ENCODE assay signal across 10 cellular contexts in the genomic region with DNA sequence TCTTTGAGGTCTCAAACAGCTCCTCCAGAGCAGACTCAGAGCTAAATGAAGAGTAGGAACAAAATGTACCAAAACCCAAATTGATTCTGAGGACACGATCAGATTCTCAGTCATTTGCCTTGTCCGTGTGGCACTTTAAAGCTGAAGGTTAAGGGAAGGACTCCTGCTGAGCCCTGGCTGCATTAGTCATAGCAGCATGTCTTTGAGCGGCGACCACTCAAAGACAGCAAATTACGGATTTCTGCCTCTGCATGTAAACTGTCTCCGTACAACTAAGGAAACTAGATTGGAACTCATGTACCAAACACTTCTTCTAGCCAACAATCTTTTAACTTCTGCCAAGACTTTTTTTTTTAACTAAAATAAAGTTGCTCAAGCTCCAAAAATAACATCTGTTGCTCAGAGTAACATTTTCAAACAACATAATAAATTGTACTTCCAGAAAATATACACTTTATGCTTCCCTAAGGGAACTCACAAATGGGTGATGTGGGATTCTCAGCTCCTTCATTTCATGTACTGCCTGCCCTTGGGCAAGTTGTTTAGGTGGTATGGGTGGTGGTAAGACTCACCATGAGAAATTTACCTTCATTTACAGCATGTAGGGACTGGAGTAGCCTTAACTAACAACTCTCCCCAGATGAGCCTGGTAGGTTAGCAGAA. TPM values are rescaled to one million over a fixed set of nuclear protein-coding genes. Genes with fewer than 3 reads are reported as not detected.
DNase-seq lines count a peak whose midpoint lies in the region; ATAC-seq and TF ChIP-seq lines count a peak whose summit lies in the region.
"Had no signal": no experiment of that assay in that cellular context is flagged by ENCODE, and none has a peak within 500 bp of the region (broad histone marks: within the 10 kb centered on the region; RNA-seq: fewer than 3 reads in every experiment).

No MANE protein-coding gene starts in this region.

- no peaks in the 10 kb centered on the region for H3K36me3 Mint-ChIP-seq in nephron (ENCODE audit: low read depth)

- H3K27me3 ChIP-seq in adipocyte (replicated peaks; ENCODE audit: control insufficient read depth, insufficient read depth, low read length): no peaks in the 10 kb centered on the region
- H3K27me3 ChIP-seq in upper lobe of right lung: no peaks in the 10 kb centered on the region
- peaks cover 5% of the 10 kb centered on the region; the same call in 1 of the 2 replicates for H3K27me3 ChIP-seq in GM23248 (replicated peaks; ENCODE audit: insufficient read depth)

- peak overlapping the region; percentile 55 to 92 (median 80) for H3K27ac Mint-ChIP-seq in nephron
- H3K27ac Mint-ChIP-seq: activated T-cell treated with anti-CD3 and anti-CD28 coated beads, Interleukin-2, amount 50 U/mL, for 72 hours had no signal

- DNase-seq in adipocyte (ENCODE audit: low read depth) (no peak), fibroblast of gingiva (ENCODE audit: low read depth) (peak; percentile 53), upper lobe of right lung (no peak), GM23248 (no peak)
- DNase-seq: activated T-cell treated with anti-CD3 and anti-CD28 coated beads, Interleukin-2, amount 50 U/mL, for 72 hours; DND-41; H7 had no signal

- H4K20me1 ChIP-seq in GM23248 (ENCODE audit: insufficient read depth): no peaks in the 10 kb centered on the region

- H3K27me3 Mint-ChIP-seq in nephron (ENCODE audit: low read depth): peaks cover 4% of the 10 kb centered on the region

- H2AFZ ChIP-seq in GM23248: no peak overlapping the region

- no peaks in the 10 kb centered on the region for H3K36me3 ChIP-seq in adipocyte (ENCODE audit: control insufficient read depth, insufficient read depth, low read length, severe bottlenecking)
- H3K36me3 ChIP-seq in upper lobe of right lung: no peaks in the 10 kb centered on the region
- H3K36me3 ChIP-seq in GM23248 (ENCODE audit: low read depth): no peaks in the 10 kb centered on the region

- intact Hi-C loops in upper lobe of right lung (cut with DNase I): no loop called here

- in situ Hi-C loops in GM23248 (cut with MboI): no loop called here

- H3K9ac ChIP-seq in adipocyte (ENCODE audit: low read length) (no peak overlapping the region), GM23248 (no peak overlapping the region)

- H3K4me2 ChIP-seq in GM23248 (ENCODE audit: unreplicated experiment): no peak overlapping the region

- TF ChIP-seq CTCF in nephron (IDR thresholded peaks at IDR 0.05; ENCODE audit: unreplicated experiment in 3 of 3) (no peak), upper lobe of right lung (IDR thresholded peaks at IDR 0.05) (no peak)

- WGBS in GM23248 (ENCODE audit: low coverage in 1 of 2, low lambda C conversion rate in 2 of 2, missing lambda C conversion rate in 2 of 2), 2 experiments: 3% methylated on average over 6 of the region's 6 CpGs

- H3K4me3 Mint-ChIP-seq in nephron: no peak overlapping the region
- H3K4me3 Mint-ChIP-seq: activated T-cell treated with anti-CD3 and anti-CD28 coated beads, Interleukin-2, amount 50 U/mL, for 72 hours had no signal

- no peaks in the 10 kb centered on the region for H3F3A ChIP-seq in GM23248 (ENCODE audit: insufficient read depth)

- peaks cover 45% of the 10 kb centered on the region for H3K4me1 Mint-ChIP-seq in nephron

- no peaks in the 10 kb centered on the region for H3K79me2 ChIP-seq in GM23248 (ENCODE audit: insufficient read depth)

- peak; percentile 54 for ATAC-seq in upper lobe of right lung
- no peak for ATAC-seq in HG03196 (IDR thresholded peaks at IDR 0.05; ENCODE audit: unreplicated experiment)
- ATAC-seq in GM21367 (IDR thresholded peaks at IDR 0.05; ENCODE audit: unreplicated experiment): no peak
- ATAC-seq: activated T-cell treated with anti-CD3 and anti-CD28 coated beads, Interleukin-2, amount 50 U/mL, for 72 hours had no signal

- H3K4me3 ChIP-seq in adipocyte (ENCODE audit: low read length) (peak overlapping the region; percentile 56), upper lobe of right lung (no peak overlapping the region), GM23248 (no peak overlapping the region)

- peaks cover 16% of the 10 kb centered on the region for H3K4me1 ChIP-seq in adipocyte (ENCODE audit: control insufficient read depth, insufficient read depth, low read length)
- peaks cover 7% of the 10 kb centered on the region for H3K4me1 ChIP-seq in upper lobe of right lung
- H3K4me1 ChIP-seq in GM23248 (ENCODE audit: insufficient read depth): no peaks in the 10 kb centered on the region

- no peaks in the 10 kb centered on the region for H3K9me3 ChIP-seq in adipocyte (ENCODE audit: control insufficient read depth, low read length)
- H3K9me3 ChIP-seq in upper lobe of right lung: no peaks in the 10 kb centered on the region
- H3K9me3 ChIP-seq in GM23248 (ENCODE audit: low read depth): no peaks in the 10 kb centered on the region

- no peaks in the 10 kb centered on the region for H3K9me2 ChIP-seq in GM23248 (ENCODE audit: insufficient read depth)

- no peaks in the 10 kb centered on the region for H3K9me3 Mint-ChIP-seq in nephron
- H3K9me3 Mint-ChIP-seq: activated T-cell treated with anti-CD3 and anti-CD28 coated beads, Interleukin-2, amount 50 U/mL, for 72 hours had no signal

- peak overlapping the region; percentile 77 for H3K27ac ChIP-seq in upper lobe of right lung
- H3K27ac ChIP-seq in GM23248: no peak overlapping the region

RNA-seq across cellular contexts. Expression of a gene that starts 56.1 kb away (rescaled TPM):
- 19.6 TPM for total RNA-seq in upper lobe of right lung
- not detected in 2 replicates for total RNA-seq in GM23248 (2014; rRNA removed; shearing (Covaris generic))
- polyA plus RNA-seq in GM23248 (2016; fragmentation: Nextera tagmentation; extraction: Ambion mirVana): not detected in 2 replicates
- total RNA-seq: activated T-cell treated with anti-CD3 and anti-CD28 coated beads, Interleukin-2, amount 50 U/mL, for 72 hours; H7 had no signal

Comparison
In these comparisons a context has a peak if more than half of its experiments do, and no peak if none do; other contexts are left out.
1. RNA of a gene that starts 56.1 kb away (total RNA-seq): 19.6 TPM in upper lobe of right lung (single experiment); not detected in GM23248; every median in the first group is over 10 times any median in the second.